Comparison of ENCODE assay signal across 17 cellular contexts in the genomic region with DNA sequence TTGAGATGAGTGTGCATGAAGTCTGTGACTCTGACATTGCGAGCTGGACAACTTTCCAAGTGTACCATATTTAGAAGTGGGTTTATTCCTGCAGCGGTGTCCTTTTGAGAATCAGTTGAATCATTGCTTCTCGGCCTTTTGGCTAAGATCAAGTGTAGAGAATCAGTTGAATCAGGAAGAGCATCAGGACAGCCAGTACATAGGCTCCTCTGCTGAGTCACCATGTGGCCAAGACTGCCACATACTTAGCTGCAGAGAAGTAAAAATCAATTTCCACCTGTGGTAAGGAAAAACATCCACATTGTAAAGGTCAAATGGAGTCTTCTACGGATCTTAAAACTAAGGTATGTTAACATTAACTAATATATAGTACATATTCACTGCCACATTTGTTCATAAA.
DNase-seq lines count a peak whose midpoint lies in the region; ATAC-seq, FAIRE-seq and TF ChIP-seq lines count a peak whose summit lies in the region.
"Had no signal": no experiment of that assay in that cellular context is flagged by ENCODE, and none has a peak within 500 bp of the region (broad histone marks: within the 10 kb centered on the region; RNA-seq: fewer than 3 reads in every experiment).

No MANE protein-coding gene starts in this region.

- H3K4me2 ChIP-seq in GM23248 (ENCODE audit: unreplicated experiment) (no peak overlapping the region), astrocyte (ENCODE audit: low read length) (no peak overlapping the region), mesenchymal stem cell (ENCODE audit: low read length, poor library complexity, severe bottlenecking) (no peak overlapping the region)

- H4K91ac ChIP-seq in mesenchymal stem cell (ENCODE audit: low read length) = no peak overlapping the region

- no peaks in the 10 kb centered on the region for H3K36me3 Mint-ChIP-seq in astrocyte (ENCODE audit: low read depth, unreplicated experiment)
- no peaks in the 10 kb centered on the region for H3K36me3 Mint-ChIP-seq in activated CD4-positive, alpha-beta T cell treated with anti-CD3 and anti-CD28 coated beads, Interleukin-2, amount 10 ng/mL, durations not matched to agents 7 days and 5 days (ENCODE audit: low read depth)
- H3K36me3 Mint-ChIP-seq: CD4-positive, alpha-beta memory T cell; IgD-negative memory B cell had no signal

- H3K27ac Mint-ChIP-seq in astrocyte (ENCODE audit: unreplicated experiment) = no peak overlapping the region
- H3K27ac Mint-ChIP-seq in activated CD4-positive, alpha-beta T cell treated with anti-CD3 and anti-CD28 coated beads, Interleukin-2, amount 10 ng/mL, durations not matched to agents 7 days and 5 days = no peak overlapping the region
- H3K27ac Mint-ChIP-seq: B cell; CD4-positive, alpha-beta memory T cell; IgD-negative memory B cell had no signal

- H3K36me3 ChIP-seq in GM23248 (ENCODE audit: low read depth) = no peaks in the 10 kb centered on the region
- no peaks in the 10 kb centered on the region for H3K36me3 ChIP-seq in astrocyte (ENCODE audit: insufficient read depth, low read length)
- H3K36me3 ChIP-seq in mesenchymal stem cell (ENCODE audit: control insufficient read depth in 1 of 2, insufficient read depth in 2 of 2, low read depth in 1 of 2, low read length in 2 of 2) = no peaks in the 10 kb centered on the region

- H3K9me3 ChIP-seq in GM23248 (ENCODE audit: low read depth) (no peaks in the 10 kb centered on the region), astrocyte (ENCODE audit: insufficient read depth, low read depth, low read length) (no peaks in the 10 kb centered on the region), mesenchymal stem cell (ENCODE audit: control insufficient read depth, low read length) (no peaks in the 10 kb centered on the region)

- no peaks in the 10 kb centered on the region for H3K27me3 ChIP-seq in GM23248 (replicated peaks; ENCODE audit: insufficient read depth)
- no peaks in the 10 kb centered on the region for H3K27me3 ChIP-seq in astrocyte (ENCODE audit: insufficient read depth, low read length)
- no peaks in the 10 kb centered on the region for H3K27me3 ChIP-seq in mesenchymal stem cell (ENCODE audit: control insufficient read depth in 1 of 2, insufficient read depth in 1 of 2, low read length in 2 of 2)

- H3K9me3 Mint-ChIP-seq in astrocyte (ENCODE audit: unreplicated experiment) = peaks cover 2% of the 10 kb centered on the region
- no peaks in the 10 kb centered on the region for H3K9me3 Mint-ChIP-seq in activated CD4-positive, alpha-beta T cell treated with anti-CD3 and anti-CD28 coated beads, Interleukin-2, amount 10 ng/mL, durations not matched to agents 7 days and 5 days
- H3K9me3 Mint-ChIP-seq: H9 had no signal

- CTCF ChIA-PET in activated CD4-positive, alpha-beta T cell treated with anti-CD3 and anti-CD28 coated beads, Interleukin-2, amount 10 ng/mL, durations not matched to agents 7 days and 5 days (lab: Charles Lee) = no interaction called here

- H3K4me1 ChIP-seq in GM23248 (ENCODE audit: insufficient read depth) (peaks cover 16% of the 10 kb centered on the region), astrocyte (ENCODE audit: insufficient read depth, low read length) (no peaks in the 10 kb centered on the region), mesenchymal stem cell (ENCODE audit: control insufficient read depth, insufficient read depth, low read depth, low read length) (no peaks in the 10 kb centered on the region)

- WGBS in GM23248 (ENCODE audit: low coverage in 1 of 2, low lambda C conversion rate in 2 of 2, missing lambda C conversion rate in 2 of 2), 2 experiments = 82 to 85% methylated on average over 4 of the region's 4 CpGs
- WGBS in mesenchymal stem cell = 92% methylated on average over 3 of the region's 4 CpGs

- H3K9me2 ChIP-seq in GM23248 (ENCODE audit: insufficient read depth) = no peaks in the 10 kb centered on the region

- no peak overlapping the region for H3K4me3 Mint-ChIP-seq in astrocyte (ENCODE audit: unreplicated experiment)
- no peak overlapping the region for H3K4me3 Mint-ChIP-seq in activated CD4-positive, alpha-beta T cell treated with anti-CD3 and anti-CD28 coated beads, Interleukin-2, amount 10 ng/mL, durations not matched to agents 7 days and 5 days
- H3K4me3 Mint-ChIP-seq: B cell; CD4-positive, alpha-beta memory T cell; H9; IgD-negative memory B cell had no signal

- no peak overlapping the region for H3K4ac ChIP-seq in mesenchymal stem cell (ENCODE audit: low read depth in 1 of 2, low read length in 2 of 2)

- peak; percentile 55 for DNase-seq in GM23248
- peak; percentile 58 for DNase-seq in M059J (ENCODE audit: low read depth)
- DNase-seq in astrocyte (ENCODE audit: low read depth) = peak; percentile 38
- peak; percentile 32 for DNase-seq in mesenchymal stem cell
- DNase-seq in activated CD4-positive, alpha-beta T cell treated with anti-CD3 and anti-CD28 coated beads, Interleukin-2, amount 10 ng/mL, durations not matched to agents 7 days and 5 days = no peak
- DNase-seq in OCI-M1 (lab: John Stamatoyannopoulos, UW) = no peak
- DNase-seq: CD4-positive, alpha-beta memory T cell; DND-41; H9; NCI-H1092 treated with DMSO at 0.1 percent for 48 hours; NCI-H1694 treated with DMSO at 0.1 percent for 48 hours; NCI-H446 treated with DMSO at 0.1 percent for 48 hours; NCI-H774; SIG-M5 had no signal

- H3K4me3 ChIP-seq in GM23248 (no peak overlapping the region), astrocyte (ENCODE audit: insufficient read depth, low read depth, low read length) (no peak overlapping the region), mesenchymal stem cell (ENCODE audit: insufficient read depth in 1 of 2, low read depth in 1 of 2, low read length in 2 of 2) (no peak overlapping the region)

- H2BK15ac ChIP-seq in mesenchymal stem cell (ENCODE audit: low read depth, poor library complexity, severe bottlenecking) = no peak overlapping the region

- H2BK12ac ChIP-seq in mesenchymal stem cell (ENCODE audit: low read length in 2 of 2) = no peak overlapping the region

- no peak for TF ChIP-seq CTCF in astrocyte (IDR thresholded peaks at IDR 0.05; ENCODE audit: insufficient read depth, low read depth, low read length)

- H3K27me3 Mint-ChIP-seq in astrocyte (ENCODE audit: low read depth, unreplicated experiment) = no peaks in the 10 kb centered on the region
- no peaks in the 10 kb centered on the region for H3K27me3 Mint-ChIP-seq in activated CD4-positive, alpha-beta T cell treated with anti-CD3 and anti-CD28 coated beads, Interleukin-2, amount 10 ng/mL, durations not matched to agents 7 days and 5 days
- H3K27me3 Mint-ChIP-seq: IgD-negative memory B cell had no signal

- no peak overlapping the region for H2AK5ac ChIP-seq in mesenchymal stem cell (ENCODE audit: low read length, severe bottlenecking)

- no peak for FAIRE-seq in astrocyte (lab: Jason Lieb, UNC)

- no peaks in the 10 kb centered on the region for H4K20me1 ChIP-seq in GM23248 (ENCODE audit: insufficient read depth)
- no peaks in the 10 kb centered on the region for H4K20me1 ChIP-seq in astrocyte (ENCODE audit: insufficient read depth, low read length)

- no peak overlapping the region for H3K14ac ChIP-seq in mesenchymal stem cell (ENCODE audit: low read length in 2 of 2)

- H3K27ac ChIP-seq in GM23248 (no peak overlapping the region), astrocyte (ENCODE audit: low read depth, low read length) (no peak overlapping the region), mesenchymal stem cell (ENCODE audit: low read length, poor library complexity, severe bottlenecking) (no peak overlapping the region)

- no peak for ATAC-seq in GM19467 (IDR thresholded peaks at IDR 0.05; ENCODE audit: unreplicated experiment)

- H2AFZ ChIP-seq in GM23248 (no peak overlapping the region), astrocyte (ENCODE audit: low read depth, low read length) (no peak overlapping the region), mesenchymal stem cell (ENCODE audit: low read depth, low read length) (no peak overlapping the region)

- no peak overlapping the region for H4K8ac ChIP-seq in mesenchymal stem cell (ENCODE audit: low read length)

- H3K9ac ChIP-seq in GM23248 (no peak overlapping the region), astrocyte (ENCODE audit: low read length) (no peak overlapping the region), mesenchymal stem cell (ENCODE audit: low read length) (no peak overlapping the region)

- peaks cover 4% of the 10 kb centered on the region for H3K4me1 Mint-ChIP-seq in astrocyte (ENCODE audit: low read depth, unreplicated experiment)
- H3K4me1 Mint-ChIP-seq in activated CD4-positive, alpha-beta T cell treated with anti-CD3 and anti-CD28 coated beads, Interleukin-2, amount 10 ng/mL, durations not matched to agents 7 days and 5 days = no peaks in the 10 kb centered on the region
- H3K4me1 Mint-ChIP-seq: B cell; CD4-positive, alpha-beta memory T cell had no signal

- peaks cover 9% of the 10 kb centered on the region for H3F3A ChIP-seq in GM23248 (ENCODE audit: insufficient read depth)

- H3K18ac ChIP-seq in mesenchymal stem cell (ENCODE audit: low read depth in 1 of 2, low read length in 2 of 2) = no peak overlapping the region

- no peaks in the 10 kb centered on the region for H3K79me1 ChIP-seq in mesenchymal stem cell (replicated peaks; ENCODE audit: low read length, poor library complexity, severe bottlenecking)

- no peak overlapping the region for H2BK120ac ChIP-seq in mesenchymal stem cell (ENCODE audit: low read depth, low read length)

- in situ Hi-C loops in GM23248 (cut with MboI) = no loop called here

- H3K23ac ChIP-seq in mesenchymal stem cell (ENCODE audit: low read length in 2 of 2) = no peak overlapping the region

- H3K79me2 ChIP-seq in GM23248 (ENCODE audit: insufficient read depth) (no peaks in the 10 kb centered on the region), astrocyte (ENCODE audit: insufficient read depth, low read length) (no peaks in the 10 kb centered on the region)

- H2BK5ac ChIP-seq in mesenchymal stem cell (ENCODE audit: low read depth, low read length, poor library complexity, severe bottlenecking) = no peak overlapping the region

- POLR2A ChIA-PET in activated CD4-positive, alpha-beta T cell treated with anti-CD3 and anti-CD28 coated beads, Interleukin-2, amount 10 ng/mL, durations not matched to agents 7 days and 5 days (lab: Charles Lee) = no interaction called here

Comparison
In these comparisons a context has a peak if more than half of its experiments do, and no peak if none do; other contexts are left out.
1. DNase-seq: peak in GM23248 (single experiment), M059J (single experiment), astrocyte (single experiment) and mesenchymal stem cell (single experiment); none in activated CD4-positive, alpha-beta T cell treated with anti-CD3 and anti-CD28 coated beads, Interleukin-2, amount 10 ng/mL, durations not matched to agents 7 days and 5 days (single experiment) and OCI-M1 (single experiment).